1 cellular context compared by ENCODE assay signal in the genomic region with DNA sequence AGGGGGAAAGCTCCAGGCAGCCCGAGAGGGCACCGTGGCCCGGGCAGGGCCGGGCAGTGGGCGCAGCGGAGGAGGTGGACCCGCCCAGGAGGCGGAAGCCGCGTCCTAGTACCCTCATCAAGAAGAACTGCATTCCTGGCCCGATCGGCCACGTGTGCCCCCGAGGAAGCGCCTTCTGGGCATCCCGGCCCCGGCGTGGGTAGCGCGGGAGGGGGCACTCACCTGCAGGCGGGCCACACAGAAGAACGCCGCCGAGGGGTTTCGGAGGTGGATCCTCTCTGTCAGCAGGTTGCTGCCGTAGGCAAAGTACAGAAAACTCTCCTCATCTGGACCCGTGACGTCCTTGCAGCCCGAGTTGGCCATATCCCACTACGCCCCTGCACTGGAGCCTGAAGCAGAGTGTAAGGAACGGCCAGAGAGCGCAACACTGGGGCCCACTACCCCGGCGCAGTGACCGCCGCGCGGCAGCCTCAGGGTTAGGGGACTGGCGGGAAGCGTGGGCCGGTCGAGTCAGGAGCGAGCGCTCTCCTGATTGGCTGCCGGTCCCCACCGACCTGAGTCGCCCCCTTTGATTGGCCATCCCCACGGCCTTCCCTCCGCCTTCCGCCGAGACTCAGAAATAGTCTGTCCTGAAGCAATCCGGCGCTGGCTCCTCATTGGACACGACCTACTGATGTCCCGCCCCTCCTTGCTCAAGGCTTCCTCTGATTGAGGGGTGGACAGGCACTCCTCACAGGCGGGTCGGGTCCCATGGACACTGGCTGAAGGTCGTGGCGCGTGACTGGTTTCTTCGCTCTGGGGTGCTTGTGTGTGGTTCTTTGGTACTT.
TF ChIP-seq lines count a peak whose summit lies in the region.

A gene with protein sequence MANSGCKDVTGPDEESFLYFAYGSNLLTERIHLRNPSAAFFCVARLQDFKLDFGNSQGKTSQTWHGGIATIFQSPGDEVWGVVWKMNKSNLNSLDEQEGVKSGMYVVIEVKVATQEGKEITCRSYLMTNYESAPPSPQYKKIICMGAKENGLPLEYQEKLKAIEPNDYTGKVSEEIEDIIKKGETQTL (minus strand): TSS at position 483 of the 827 bp plus-strand sequence. CDS start 120 bp downstream, at position 363.

TF ChIP-seq in K562, 482 proteins besides CTCF, POLR2A, EP300 and RAD21 (continued from another document and continues in another):
- no peak for TF ChIP-seq CSDE1 (IDR thresholded peaks at IDR 0.05)
- TF ChIP-seq TOE1 (IDR thresholded peaks at IDR 0.05; ENCODE audit: borderline replicate concordance), result peak; percentile 19; the same call in 1 of the 2 replicates
- no peak for TF ChIP-seq TOE1 (CRISPR knock-in tag; IDR thresholded peaks at IDR 0.05; ENCODE audit: borderline replicate concordance, low read depth)
- TF ChIP-seq ETV1 (tag; conservative IDR thresholded peaks at IDR 0.05; ENCODE audit: low read depth), result no peak
- no peak for TF ChIP-seq XRCC5 (IDR thresholded peaks at IDR 0.05; ENCODE audit: low read depth, low read length)
- TF ChIP-seq, protein P1, sequence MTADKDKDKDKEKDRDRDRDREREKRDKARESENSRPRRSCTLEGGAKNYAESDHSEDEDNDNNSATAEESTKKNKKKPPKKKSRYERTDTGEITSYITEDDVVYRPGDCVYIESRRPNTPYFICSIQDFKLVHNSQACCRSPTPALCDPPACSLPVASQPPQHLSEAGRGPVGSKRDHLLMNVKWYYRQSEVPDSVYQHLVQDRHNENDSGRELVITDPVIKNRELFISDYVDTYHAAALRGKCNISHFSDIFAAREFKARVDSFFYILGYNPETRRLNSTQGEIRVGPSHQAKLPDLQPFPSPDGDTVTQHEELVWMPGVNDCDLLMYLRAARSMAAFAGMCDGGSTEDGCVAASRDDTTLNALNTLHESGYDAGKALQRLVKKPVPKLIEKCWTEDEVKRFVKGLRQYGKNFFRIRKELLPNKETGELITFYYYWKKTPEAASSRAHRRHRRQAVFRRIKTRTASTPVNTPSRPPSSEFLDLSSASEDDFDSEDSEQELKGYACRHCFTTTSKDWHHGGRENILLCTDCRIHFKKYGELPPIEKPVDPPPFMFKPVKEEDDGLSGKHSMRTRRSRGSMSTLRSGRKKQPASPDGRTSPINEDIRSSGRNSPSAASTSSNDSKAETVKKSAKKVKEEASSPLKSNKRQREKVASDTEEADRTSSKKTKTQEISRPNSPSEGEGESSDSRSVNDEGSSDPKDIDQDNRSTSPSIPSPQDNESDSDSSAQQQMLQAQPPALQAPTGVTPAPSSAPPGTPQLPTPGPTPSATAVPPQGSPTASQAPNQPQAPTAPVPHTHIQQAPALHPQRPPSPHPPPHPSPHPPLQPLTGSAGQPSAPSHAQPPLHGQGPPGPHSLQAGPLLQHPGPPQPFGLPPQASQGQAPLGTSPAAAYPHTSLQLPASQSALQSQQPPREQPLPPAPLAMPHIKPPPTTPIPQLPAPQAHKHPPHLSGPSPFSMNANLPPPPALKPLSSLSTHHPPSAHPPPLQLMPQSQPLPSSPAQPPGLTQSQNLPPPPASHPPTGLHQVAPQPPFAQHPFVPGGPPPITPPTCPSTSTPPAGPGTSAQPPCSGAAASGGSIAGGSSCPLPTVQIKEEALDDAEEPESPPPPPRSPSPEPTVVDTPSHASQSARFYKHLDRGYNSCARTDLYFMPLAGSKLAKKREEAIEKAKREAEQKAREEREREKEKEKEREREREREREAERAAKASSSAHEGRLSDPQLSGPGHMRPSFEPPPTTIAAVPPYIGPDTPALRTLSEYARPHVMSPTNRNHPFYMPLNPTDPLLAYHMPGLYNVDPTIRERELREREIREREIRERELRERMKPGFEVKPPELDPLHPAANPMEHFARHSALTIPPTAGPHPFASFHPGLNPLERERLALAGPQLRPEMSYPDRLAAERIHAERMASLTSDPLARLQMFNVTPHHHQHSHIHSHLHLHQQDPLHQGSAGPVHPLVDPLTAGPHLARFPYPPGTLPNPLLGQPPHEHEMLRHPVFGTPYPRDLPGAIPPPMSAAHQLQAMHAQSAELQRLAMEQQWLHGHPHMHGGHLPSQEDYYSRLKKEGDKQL (CRISPR knock-in tag; IDR thresholded peaks at IDR 0.05; ENCODE audit: borderline replicate concordance), result no peak
- TF ChIP-seq EWSR1 (IDR thresholded peaks at IDR 0.05; ENCODE audit: borderline replicate concordance, low read depth, partially characterized antibody), result no peak
- TF ChIP-seq ZFP36 (IDR thresholded peaks at IDR 0.05; ENCODE audit: low read depth, low read length, partially characterized antibody), result peak; percentile 14
- peak; percentile 91 for TF ChIP-seq EP400 (IDR thresholded peaks at IDR 0.05)
- peak; percentile 60 for TF ChIP-seq ZNF589 (CRISPR knock-in tag; IDR thresholded peaks at IDR 0.05; ENCODE audit: low read depth)
- TF ChIP-seq MAFF (IDR thresholded peaks at IDR 0.05; ENCODE audit: low read length), result no peak
- TF ChIP-seq ZBTB7A (IDR thresholded peaks at IDR 0.05; ENCODE audit: borderline replicate concordance, control insufficient read depth, low read depth, low read length), result peak; percentile 73; the same call in 1 of the 2 replicates
- 0 out of 2 replicates have a peak, but pooled peaks have one; percentile 39 for TF ChIP-seq HNRNPL (IDR thresholded peaks at IDR 0.05; ENCODE audit: low read depth, low read length)
- no peak for TF ChIP-seq ZNF707 (CRISPR knock-in tag; conservative IDR thresholded peaks at IDR 0.05)
- peak; percentile 88 for TF ChIP-seq L3MBTL2 (IDR thresholded peaks at IDR 0.05)
- TF ChIP-seq HSF4 (CRISPR knock-in tag; IDR thresholded peaks at IDR 0.05; ENCODE audit: borderline replicate concordance), result no peak
- TF ChIP-seq, protein P2, sequence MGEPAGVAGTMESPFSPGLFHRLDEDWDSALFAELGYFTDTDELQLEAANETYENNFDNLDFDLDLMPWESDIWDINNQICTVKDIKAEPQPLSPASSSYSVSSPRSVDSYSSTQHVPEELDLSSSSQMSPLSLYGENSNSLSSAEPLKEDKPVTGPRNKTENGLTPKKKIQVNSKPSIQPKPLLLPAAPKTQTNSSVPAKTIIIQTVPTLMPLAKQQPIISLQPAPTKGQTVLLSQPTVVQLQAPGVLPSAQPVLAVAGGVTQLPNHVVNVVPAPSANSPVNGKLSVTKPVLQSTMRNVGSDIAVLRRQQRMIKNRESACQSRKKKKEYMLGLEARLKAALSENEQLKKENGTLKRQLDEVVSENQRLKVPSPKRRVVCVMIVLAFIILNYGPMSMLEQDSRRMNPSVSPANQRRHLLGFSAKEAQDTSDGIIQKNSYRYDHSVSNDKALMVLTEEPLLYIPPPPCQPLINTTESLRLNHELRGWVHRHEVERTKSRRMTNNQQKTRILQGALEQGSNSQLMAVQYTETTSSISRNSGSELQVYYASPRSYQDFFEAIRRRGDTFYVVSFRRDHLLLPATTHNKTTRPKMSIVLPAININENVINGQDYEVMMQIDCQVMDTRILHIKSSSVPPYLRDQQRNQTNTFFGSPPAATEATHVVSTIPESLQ (CRISPR knock-in tag; IDR thresholded peaks at IDR 0.05), result peak; percentile 84; the same call in 1 of the 2 replicates
- no peak for TF ChIP-seq ETV6 (IDR thresholded peaks at IDR 0.05; ENCODE audit: borderline replicate concordance in 1 of 2, low read depth in 2 of 2, low read length in 1 of 2)
- no peak for TF ChIP-seq ETV6 (CRISPR knock-in tag; IDR thresholded peaks at IDR 0.05; ENCODE audit: borderline replicate concordance)
- TF ChIP-seq ZNF354B (CRISPR knock-in tag; IDR thresholded peaks at IDR 0.05), result no peak
- TF ChIP-seq, protein P3, sequence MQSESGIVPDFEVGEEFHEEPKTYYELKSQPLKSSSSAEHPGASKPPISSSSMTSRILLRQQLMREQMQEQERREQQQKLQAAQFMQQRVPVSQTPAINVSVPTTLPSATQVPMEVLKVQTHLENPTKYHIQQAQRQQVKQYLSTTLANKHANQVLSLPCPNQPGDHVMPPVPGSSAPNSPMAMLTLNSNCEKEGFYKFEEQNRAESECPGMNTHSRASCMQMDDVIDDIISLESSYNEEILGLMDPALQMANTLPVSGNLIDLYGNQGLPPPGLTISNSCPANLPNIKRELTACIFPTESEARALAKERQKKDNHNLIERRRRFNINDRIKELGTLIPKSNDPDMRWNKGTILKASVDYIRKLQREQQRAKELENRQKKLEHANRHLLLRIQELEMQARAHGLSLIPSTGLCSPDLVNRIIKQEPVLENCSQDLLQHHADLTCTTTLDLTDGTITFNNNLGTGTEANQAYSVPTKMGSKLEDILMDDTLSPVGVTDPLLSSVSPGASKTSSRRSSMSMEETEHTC (IDR thresholded peaks at IDR 0.05), result peak; percentile 12; the same call in 1 of the 2 replicates
- no peak for TF ChIP-seq ZNF134 (CRISPR knock-in tag; conservative IDR thresholded peaks at IDR 0.05)
- no peak for TF ChIP-seq TBL1XR1 (IDR thresholded peaks at IDR 0.05; ENCODE audit: low read length in 2 of 2)
- TF ChIP-seq HNRNPLL (IDR thresholded peaks at IDR 0.05; ENCODE audit: low read depth, low read length, poor library complexity, severe bottlenecking), result peak; percentile 84
- TF ChIP-seq HLTF (IDR thresholded peaks at IDR 0.05), result no peak
- no peak for TF ChIP-seq CBX5 (IDR thresholded peaks at IDR 0.05; ENCODE audit: borderline replicate concordance, low read depth)
- no peak for TF ChIP-seq ZNF586 (CRISPR knock-in tag; conservative IDR thresholded peaks at IDR 0.05)
- no peak for TF ChIP-seq STAT5B (CRISPR knock-in tag; IDR thresholded peaks at IDR 0.05)
- TF ChIP-seq ETS2 (tag; IDR thresholded peaks at IDR 0.05; ENCODE audit: borderline replicate concordance, poor library complexity, severe bottlenecking), result no peak
- TF ChIP-seq ZNF717 (CRISPR knock-in tag; IDR thresholded peaks at IDR 0.05), result no peak
- TF ChIP-seq, protein P4, sequence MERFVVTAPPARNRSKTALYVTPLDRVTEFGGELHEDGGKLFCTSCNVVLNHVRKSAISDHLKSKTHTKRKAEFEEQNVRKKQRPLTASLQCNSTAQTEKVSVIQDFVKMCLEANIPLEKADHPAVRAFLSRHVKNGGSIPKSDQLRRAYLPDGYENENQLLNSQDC (CRISPR knock-in tag; IDR thresholded peaks at IDR 0.05), result no peak
- no peak for TF ChIP-seq HDAC3 (IDR thresholded peaks at IDR 0.05; ENCODE audit: borderline replicate concordance, partially characterized antibody)
- TF ChIP-seq ESRRB (CRISPR knock-in tag; IDR thresholded peaks at IDR 0.05; ENCODE audit: borderline replicate concordance), result no peak
- no peak for TF ChIP-seq ZNF232 (CRISPR knock-in tag; IDR thresholded peaks at IDR 0.05)
- TF ChIP-seq SMARCC2 (IDR thresholded peaks at IDR 0.05; ENCODE audit: low read depth), result 0 out of 2 replicates have a peak, but pooled peaks have one; percentile 29
- no peak for TF ChIP-seq SMC3 (conservative IDR thresholded peaks at IDR 0.05; ENCODE audit: insufficient read depth, low read depth, low read length)
- TF ChIP-seq ZNF766 (CRISPR knock-in tag; conservative IDR thresholded peaks at IDR 0.05), result no peak
- TF ChIP-seq ZFX (CRISPR knock-in tag; IDR thresholded peaks at IDR 0.05), result peak; percentile 78
- no peak for TF ChIP-seq ZNF445 (CRISPR knock-in tag; IDR thresholded peaks at IDR 0.05; ENCODE audit: low read depth)
- TF ChIP-seq NFRKB (IDR thresholded peaks at IDR 0.05; ENCODE audit: low read depth), result peak; percentile 67; the same call in 1 of the 2 replicates
- TF ChIP-seq, protein P5, sequence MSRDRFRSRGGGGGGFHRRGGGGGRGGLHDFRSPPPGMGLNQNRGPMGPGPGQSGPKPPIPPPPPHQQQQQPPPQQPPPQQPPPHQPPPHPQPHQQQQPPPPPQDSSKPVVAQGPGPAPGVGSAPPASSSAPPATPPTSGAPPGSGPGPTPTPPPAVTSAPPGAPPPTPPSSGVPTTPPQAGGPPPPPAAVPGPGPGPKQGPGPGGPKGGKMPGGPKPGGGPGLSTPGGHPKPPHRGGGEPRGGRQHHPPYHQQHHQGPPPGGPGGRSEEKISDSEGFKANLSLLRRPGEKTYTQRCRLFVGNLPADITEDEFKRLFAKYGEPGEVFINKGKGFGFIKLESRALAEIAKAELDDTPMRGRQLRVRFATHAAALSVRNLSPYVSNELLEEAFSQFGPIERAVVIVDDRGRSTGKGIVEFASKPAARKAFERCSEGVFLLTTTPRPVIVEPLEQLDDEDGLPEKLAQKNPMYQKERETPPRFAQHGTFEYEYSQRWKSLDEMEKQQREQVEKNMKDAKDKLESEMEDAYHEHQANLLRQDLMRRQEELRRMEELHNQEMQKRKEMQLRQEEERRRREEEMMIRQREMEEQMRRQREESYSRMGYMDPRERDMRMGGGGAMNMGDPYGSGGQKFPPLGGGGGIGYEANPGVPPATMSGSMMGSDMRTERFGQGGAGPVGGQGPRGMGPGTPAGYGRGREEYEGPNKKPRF (IDR thresholded peaks at IDR 0.05; ENCODE audit: low read depth, low read length), result no peak
- TF ChIP-seq GATAD2A (IDR thresholded peaks at IDR 0.05), result no peak
- TF ChIP-seq, protein P6, sequence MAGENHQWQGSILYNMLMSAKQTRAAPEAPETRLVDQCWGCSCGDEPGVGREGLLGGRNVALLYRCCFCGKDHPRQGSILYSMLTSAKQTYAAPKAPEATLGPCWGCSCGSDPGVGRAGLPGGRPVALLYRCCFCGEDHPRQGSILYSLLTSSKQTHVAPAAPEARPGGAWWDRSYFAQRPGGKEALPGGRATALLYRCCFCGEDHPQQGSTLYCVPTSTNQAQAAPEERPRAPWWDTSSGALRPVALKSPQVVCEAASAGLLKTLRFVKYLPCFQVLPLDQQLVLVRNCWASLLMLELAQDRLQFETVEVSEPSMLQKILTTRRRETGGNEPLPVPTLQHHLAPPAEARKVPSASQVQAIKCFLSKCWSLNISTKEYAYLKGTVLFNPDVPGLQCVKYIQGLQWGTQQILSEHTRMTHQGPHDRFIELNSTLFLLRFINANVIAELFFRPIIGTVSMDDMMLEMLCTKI (IDR thresholded peaks at IDR 0.05; ENCODE audit: partially characterized antibody), result no peak
- TF ChIP-seq, protein P7, sequence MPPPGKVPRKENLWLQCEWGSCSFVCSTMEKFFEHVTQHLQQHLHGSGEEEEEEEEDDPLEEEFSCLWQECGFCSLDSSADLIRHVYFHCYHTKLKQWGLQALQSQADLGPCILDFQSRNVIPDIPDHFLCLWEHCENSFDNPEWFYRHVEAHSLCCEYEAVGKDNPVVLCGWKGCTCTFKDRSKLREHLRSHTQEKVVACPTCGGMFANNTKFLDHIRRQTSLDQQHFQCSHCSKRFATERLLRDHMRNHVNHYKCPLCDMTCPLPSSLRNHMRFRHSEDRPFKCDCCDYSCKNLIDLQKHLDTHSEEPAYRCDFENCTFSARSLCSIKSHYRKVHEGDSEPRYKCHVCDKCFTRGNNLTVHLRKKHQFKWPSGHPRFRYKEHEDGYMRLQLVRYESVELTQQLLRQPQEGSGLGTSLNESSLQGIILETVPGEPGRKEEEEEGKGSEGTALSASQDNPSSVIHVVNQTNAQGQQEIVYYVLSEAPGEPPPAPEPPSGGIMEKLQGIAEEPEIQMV (tag; conservative IDR thresholded peaks at IDR 0.05; ENCODE audit: low read depth), result no peak
- TF ChIP-seq, protein P8, sequence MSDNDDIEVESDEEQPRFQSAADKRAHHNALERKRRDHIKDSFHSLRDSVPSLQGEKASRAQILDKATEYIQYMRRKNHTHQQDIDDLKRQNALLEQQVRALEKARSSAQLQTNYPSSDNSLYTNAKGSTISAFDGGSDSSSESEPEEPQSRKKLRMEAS (CRISPR knock-in tag; IDR thresholded peaks at IDR 0.05), result peak; percentile 88
- no peak for TF ChIP-seq FIP1L1 (IDR thresholded peaks at IDR 0.05; ENCODE audit: low read depth, low read length, poor library complexity, severe bottlenecking)
- TF ChIP-seq ARID2 (IDR thresholded peaks at IDR 0.05), result no peak
- peak; percentile 67; the same call in 1 of the 2 replicates for TF ChIP-seq CTBP1 (IDR thresholded peaks at IDR 0.05; ENCODE audit: borderline replicate concordance)
- TF ChIP-seq TEAD1 (CRISPR knock-in tag; IDR thresholded peaks at IDR 0.05), result 0 out of 4 replicates have a peak, but pooled peaks of 1 of the 2 experiments have one; percentile 29
- TF ChIP-seq SMAD4 (CRISPR knock-in tag; conservative IDR thresholded peaks at IDR 0.05), result no peak
- TF ChIP-seq SMAD2 (IDR thresholded peaks at IDR 0.05; ENCODE audit: low read depth, low read length), result no peak
- TF ChIP-seq ZNF253 (CRISPR knock-in tag; conservative IDR thresholded peaks at IDR 0.05), result no peak
